15 cellular contexts compared by ENCODE assay signal in genomic region chr11:46493786-46494185, GRCh38.
DNase-seq lines count a peak whose midpoint lies in the region; ATAC-seq and TF ChIP-seq lines count a peak whose summit lies in the region.
"Had no signal": no experiment of that assay in that cellular context is flagged by ENCODE, and none has a peak within 500 bp of the region (broad histone marks: within the 10 kb centered on the region; RNA-seq: fewer than 3 reads in every experiment).

No MANE protein-coding gene starts in this region.

- H3K36me3 Mint-ChIP-seq in activated T-helper 17 cell treated with anti-CD3 and anti-CD28 coated beads, Interleukin-2, amount 50 U/mL, for 72 hours (ENCODE audit: low read depth): peaks cover 82% of the 10 kb centered on the region

- no peaks in the 10 kb centered on the region for H3K27me3 Mint-ChIP-seq in activated T-helper 17 cell treated with anti-CD3 and anti-CD28 coated beads, Interleukin-2, amount 50 U/mL, for 72 hours
- H3K27me3 Mint-ChIP-seq: CD8-positive, alpha-beta memory T cell had no signal

- no peaks in the 10 kb centered on the region for H3K27me3 ChIP-seq in parathyroid adenoma (ENCODE audit: control insufficient read depth, insufficient read depth, low read length)
- H3K27me3 ChIP-seq: BLaER1 had no signal

- H3K27ac Mint-ChIP-seq in activated T-helper 17 cell treated with anti-CD3 and anti-CD28 coated beads, Interleukin-2, amount 50 U/mL, for 72 hours: peak overlapping the region; percentile 78

- H3K9ac ChIP-seq in parathyroid adenoma: no peak overlapping the region
- H3K9ac ChIP-seq: BLaER1 had no signal

- H3K9me3 Mint-ChIP-seq in activated T-helper 17 cell treated with anti-CD3 and anti-CD28 coated beads, Interleukin-2, amount 50 U/mL, for 72 hours: no peaks in the 10 kb centered on the region
- H3K9me3 Mint-ChIP-seq: CD8-positive, alpha-beta memory T cell had no signal

- no peak overlapping the region for H3K4me2 ChIP-seq in parathyroid adenoma (ENCODE audit: low read length)
- H3K4me2 ChIP-seq: BLaER1 had no signal

- H3K79me2 ChIP-seq in parathyroid adenoma: peaks cover 6% of the 10 kb centered on the region

- no peak overlapping the region for H3K4me3 Mint-ChIP-seq in activated T-helper 17 cell treated with anti-CD3 and anti-CD28 coated beads, Interleukin-2, amount 50 U/mL, for 72 hours
- H3K4me3 Mint-ChIP-seq: CD8-positive, alpha-beta memory T cell had no signal

- H3K36me3 ChIP-seq in parathyroid adenoma (ENCODE audit: control insufficient read depth, insufficient read depth, low read length): no peaks in the 10 kb centered on the region

- TF ChIP-seq CTCF in fibroblast of the aortic adventitia (IDR thresholded peaks at IDR 0.05; ENCODE audit: insufficient read depth, low read length) (no peak), parathyroid adenoma (IDR thresholded peaks at IDR 0.05) (no peak)

- peak; percentile 43 for DNase-seq in AG08395 (ENCODE audit: low spot score)
- peak; percentile 56 for DNase-seq in fibroblast of the aortic adventitia (ENCODE audit: low read depth)
- no peak for DNase-seq in AG08396 (ENCODE audit: low spot score)
- DNase-seq: CD8-positive, alpha-beta memory T cell; DMS 273 treated with DMSO at 0.1 percent for 48 hours; Kasumi-1; NCI-H1105 treated with DMSO at 0.1 percent for 48 hours; NCI-H187 treated with DMSO at 0.1 percent for 48 hours; SIG-M5 had no signal

- H3K4me1 ChIP-seq in parathyroid adenoma: peaks cover 5% of the 10 kb centered on the region

- H3K4me3 ChIP-seq in fibroblast of the aortic adventitia (ENCODE audit: low read depth, low read length) (no peak overlapping the region), parathyroid adenoma (ENCODE audit: low read depth, low read length) (no peak overlapping the region)
- H3K4me3 ChIP-seq: BLaER1 had no signal

- H3K9me3 ChIP-seq in parathyroid adenoma (ENCODE audit: control insufficient read depth, low read length): no peaks in the 10 kb centered on the region
- H3K9me3 ChIP-seq: BLaER1 had no signal

- H2AFZ ChIP-seq in parathyroid adenoma: no peak overlapping the region

- no peak for ATAC-seq in activated T-helper 17 cell treated with anti-CD3 and anti-CD28 coated beads, Interleukin-2, amount 50 U/mL, for 72 hours (replicated peaks)
- ATAC-seq in GM18858 (IDR thresholded peaks at IDR 0.05; ENCODE audit: unreplicated experiment) (no peak), GM21717 (IDR thresholded peaks at IDR 0.05; ENCODE audit: unreplicated experiment) (no peak)
- ATAC-seq: HCT116 had no signal

- H3K4me1 Mint-ChIP-seq in activated T-helper 17 cell treated with anti-CD3 and anti-CD28 coated beads, Interleukin-2, amount 50 U/mL, for 72 hours: peaks cover 12% of the 10 kb centered on the region

- peak overlapping the region; percentile 39 for H3K27ac ChIP-seq in parathyroid adenoma
- H3K27ac ChIP-seq: BLaER1 had no signal
